Comparison of ENCODE assay signal across 8 cellular contexts in the genomic region with DNA sequence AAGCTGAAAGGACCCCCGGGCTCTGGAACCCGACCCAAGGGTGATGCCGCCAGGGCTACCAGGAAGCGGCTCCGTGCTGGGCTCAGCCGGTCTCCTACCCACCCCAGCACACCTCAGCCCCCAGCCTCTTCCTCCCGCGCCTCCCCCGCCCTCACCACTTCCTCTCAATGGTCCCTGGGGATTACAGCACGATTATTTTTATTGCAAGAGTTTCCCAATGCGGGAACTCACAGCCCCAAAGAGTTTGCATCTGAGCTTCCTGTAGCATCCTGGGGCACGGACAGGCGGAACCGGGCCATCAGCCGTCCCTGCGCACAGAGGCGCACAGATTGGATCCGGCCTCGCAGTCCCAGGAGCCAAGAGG. TPM values are rescaled to one million over a fixed set of nuclear protein-coding genes. Genes with fewer than 3 reads are reported as not detected.
DNase-seq lines count a peak whose midpoint lies in the region; ATAC-seq, FAIRE-seq and TF ChIP-seq lines count a peak whose summit lies in the region.

No MANE protein-coding gene starts in this region.

- no peaks in the 10 kb centered on the region for H4K20me1 ChIP-seq in K562 (replicated peaks; ENCODE audit: control insufficient read depth, insufficient read depth, low read length)

- intact Hi-C loops in K562 (cut with micrococcal nuclease): no loop called here

- H3K4me3 ChIP-seq in GM06990 (replicated peaks; ENCODE audit: low read depth, low read length) (peak overlapping the region; percentile 73), K562 (no peak overlapping the region), HAP-1 (no peak overlapping the region)

- in situ Hi-C loops in K562 (cut with MboI) (loop anchor here (10.0 kb wide), 1 partner anchor 426 kb away; no protein-coding TSS in a partner anchor), HAP-1 (cut with MboI; ENCODE audit: low sequenced_read_pairs) (no loop called here)

- POLR2A ChIA-PET in K562 (lab: Yijun Ruan, JAX): no interaction called here

- 6% methylated on average over 18 of the region's 19 CpGs for WGBS in K562 (ENCODE audit: insufficient coverage, low coverage, missing lambda C conversion rate)

- H2AFZ ChIP-seq in K562 (ENCODE audit: low read depth, low read length): no peak overlapping the region

- no peaks in the 10 kb centered on the region for H3K9me3 Mint-ChIP-seq in natural killer cell treated with Interleukin-12 subunit alpha and Interleukin-12 subunit beta and Interleukin-15 and Interleukin-18, amount 100 ng/mL, for 72 hours

- no peak for TF ChIP-seq RAD21 in K562 (CRISPR knock-in tag; conservative IDR thresholded peaks at IDR 0.05 in 1 of 2, IDR thresholded peaks at IDR 0.05 in 1 of 2)

- DNase-seq in GM06990 (ENCODE audit: extremely low read depth, insufficient read length): peak; percentile 80
- peak; percentile 61 for DNase-seq in LHCN-M2 (ENCODE audit: low read depth)
- DNase-seq in K562 (ENCODE audit: extremely low read depth in 1 of 4, low spot score in 3 of 4): no peak
- DNase-seq in natural killer cell treated with Interleukin-12 subunit alpha and Interleukin-12 subunit beta and Interleukin-15 and Interleukin-18, amount 100 ng/mL, for 72 hours (ENCODE audit: low spot score): peak; percentile 81
- DNase-seq in HAP-1 (ENCODE audit: low spot score in 2 of 2): no peak
- no peak for DNase-seq in NCI-H1436 treated with DMSO at 0.1 percent for 48 hours (lab: John Stamatoyannopoulos, UW)
- DNase-seq in cerebellar cortex (ENCODE audit: low spot score): no peak

- H3K9me3 ChIP-seq in K562 (replicated peaks; ENCODE audit: control insufficient read depth, insufficient read depth, low read depth, low read length) (no peaks in the 10 kb centered on the region), HAP-1 (no peaks in the 10 kb centered on the region)

- ATAC-seq in K562: no peak
- peak; percentile 12 to 67 for ATAC-seq in natural killer cell treated with Interleukin-12 subunit alpha and Interleukin-12 subunit beta and Interleukin-15 and Interleukin-18, amount 100 ng/mL, for 72 hours
- ATAC-seq in GM21723 (IDR thresholded peaks at IDR 0.05; ENCODE audit: unreplicated experiment): no peak

- no peaks in the 10 kb centered on the region for H3K27me3 Mint-ChIP-seq in natural killer cell treated with Interleukin-12 subunit alpha and Interleukin-12 subunit beta and Interleukin-15 and Interleukin-18, amount 100 ng/mL, for 72 hours

- no peak overlapping the region for H3K9ac ChIP-seq in K562 (ENCODE audit: insufficient read depth in 1 of 2, low read depth in 2 of 2, low read length in 2 of 2)

- H3K4me2 ChIP-seq in K562 (ENCODE audit: insufficient read depth, low read length): no peak overlapping the region

- H3K36me3 ChIP-seq in GM06990 (ENCODE audit: control insufficient read depth, insufficient read depth, low read length) (no peaks in the 10 kb centered on the region; the same call in 1 of the 2 replicates), K562 (ENCODE audit: control insufficient read depth, insufficient read depth, low read length) (no peaks in the 10 kb centered on the region), HAP-1 (replicated peaks) (no peaks in the 10 kb centered on the region)

- CTCF ChIA-PET in K562 (lab: Yijun Ruan, JAX; ENCODE audit: low intra/inter-chr PET ratio): no interaction called here

- no peaks in the 10 kb centered on the region for H3K79me2 ChIP-seq in K562 (ENCODE audit: control insufficient read depth, insufficient read depth, low read length)

- H3K4me1 Mint-ChIP-seq in natural killer cell treated with Interleukin-12 subunit alpha and Interleukin-12 subunit beta and Interleukin-15 and Interleukin-18, amount 100 ng/mL, for 72 hours (ENCODE audit: low read depth in 2 of 2): peaks cover 46 to 53% of the 10 kb centered on the region in 2 donors

- H3K27ac Mint-ChIP-seq in natural killer cell treated with Interleukin-12 subunit alpha and Interleukin-12 subunit beta and Interleukin-15 and Interleukin-18, amount 100 ng/mL, for 72 hours: peak overlapping the region; percentile 69 to 90

- H3K9me1 ChIP-seq in K562 (ENCODE audit: control insufficient read depth, insufficient read depth, low read length): peaks cover 3% of the 10 kb centered on the region

- TF ChIP-seq POLR2A in K562 (conservative IDR thresholded peaks at IDR 0.05): no peak

- no TSS peak for BruUV-seq in K562 (replicated peaks; lab: Mats Ljungman, UMichigan)

- no peak for FAIRE-seq in K562 (lab: Jason Lieb, UNC)

- peaks cover 8 to 46% of the 10 kb centered on the region in 2 experiments; a peak in 4 of 5 replicates for H3K4me1 ChIP-seq in K562 (replicated peaks in 1 of 2; ENCODE audit: control insufficient read depth in 2 of 2, insufficient read depth in 2 of 2, low read length in 2 of 2)
- no peaks in the 10 kb centered on the region for H3K4me1 ChIP-seq in HAP-1

- H3K4me3 Mint-ChIP-seq in natural killer cell treated with Interleukin-12 subunit alpha and Interleukin-12 subunit beta and Interleukin-15 and Interleukin-18, amount 100 ng/mL, for 72 hours: peak overlapping the region; percentile 86

- no peak overlapping the region for H3K27ac ChIP-seq in K562 (ENCODE audit: extremely low read depth, low read depth, low read length)

- no peaks in the 10 kb centered on the region for H3K36me3 Mint-ChIP-seq in natural killer cell treated with Interleukin-12 subunit alpha and Interleukin-12 subunit beta and Interleukin-15 and Interleukin-18, amount 100 ng/mL, for 72 hours

- H3K27me3 ChIP-seq in GM06990 (replicated peaks; ENCODE audit: control insufficient read depth, insufficient read depth, low read length) (no peaks in the 10 kb centered on the region), K562 (ENCODE audit: control insufficient read depth in 2 of 2, insufficient read depth in 2 of 2, low read length in 2 of 2) (peaks cover 17 to 45% of the 10 kb centered on the region in 2 experiments), HAP-1 (ENCODE audit: low read depth) (peaks cover 61% of the 10 kb centered on the region)

- TF ChIP-seq CTCF in GM06990 (IDR thresholded peaks at IDR 0.05; ENCODE audit: insufficient read depth, low read length, poor library complexity, severe bottlenecking): no peak
- TF ChIP-seq CTCF in K562 (IDR thresholded peaks at IDR 0.05 in 2 of 3, conservative IDR thresholded peaks at IDR 0.05 in 1 of 3; ENCODE audit: insufficient read depth in 2 of 3, low read depth in 1 of 3, low read length in 3 of 3): no peak

- TF ChIP-seq EP300 in K562 (IDR thresholded peaks at IDR 0.05; ENCODE audit: low read length): no peak

RNA-seq across cellular contexts. Expression of a gene that starts 8.7 kb away (rescaled TPM):
- 21.2 and 24.9 TPM in 2 replicates for total RNA-seq in LHCN-M2 (2014; rRNA removed)
- polyA plus RNA-seq in LHCN-M2 (2012): 57.1 TPM
- total RNA-seq in K562 (2011; cell fraction: chromatin; rRNA removed; ENCODE audit: low replicate concordance): 18.9 and 29.0 TPM in 2 replicates
- 22.8 and 25.7 TPM in 2 replicates for total RNA-seq in K562 (2011; cell fraction: nucleolus; rRNA removed)
- total RNA-seq in K562 (2011; cell fraction: nucleoplasm; rRNA removed): 14.8 and 16.0 TPM in 2 replicates
- 65.2 and 66.8 TPM in 2 replicates for total RNA-seq in K562 (2014; rRNA removed)
- 11.2 and 14.8 TPM in 2 replicates for total RNA-seq in K562 (2014; rRNA removed; fragmentation: Illumina TruSeq; extraction: Trizol)
- 18.5 and 20.3 TPM in 2 replicates for total RNA-seq in K562 (2015; rRNA removed; fragmentation: Illumina TruSeq; extraction: Trizol)
- total RNA-seq in K562 (2021): 71.2 and 75.5 TPM in 2 replicates
- polyA plus RNA-seq in K562 (2011; rRNA removed): 13.5 and 16.5 TPM in 2 replicates
- polyA plus RNA-seq in K562 (2011; cell fraction: cytosol; rRNA removed): 14.3 and 38.6 TPM in 2 replicates
- 10.2 and 19.3 TPM in 2 replicates for polyA plus RNA-seq in K562 (2011; cell fraction: nucleus; rRNA removed)
- polyA plus RNA-seq in K562 (2012): 34.2 and 36.9 TPM in 2 replicates
- polyA plus RNA-seq in K562 (2014; fragmentation: Illumina TruSeq; extraction: Trizol): 8.2 and 18.9 TPM in 2 replicates
- polyA plus RNA-seq in K562 (2014; fragmentation: Nextera tagmentation; extraction: Ambion mirVana): 1 to 10 TPM; 1.2 to 1.8 TPM
- polyA plus RNA-seq in K562 (2014; rRNA removed): 54.4 and 60.2 TPM in 2 replicates
- 16.0 and 22.8 TPM in 2 replicates for polyA minus RNA-seq in K562 (2011; rRNA and poly(A)+ RNA removed)
- 25.3 and 31.3 TPM in 2 replicates for polyA minus RNA-seq in K562 (2011; cell fraction: cytosol; rRNA and poly(A)+ RNA removed)
- 3.8 and 5.3 TPM in 2 replicates for polyA minus RNA-seq in K562 (2011; cell fraction: nucleus; rRNA and poly(A)+ RNA removed)
- total RNA-seq in natural killer cell treated with Interleukin-12 subunit alpha and Interleukin-12 subunit beta and Interleukin-15 and Interleukin-18, amount 100 ng/mL, for 72 hours: 10 to 100 TPM; 43.5 to 83.6 TPM

RNA-seq across cellular contexts. Expression of a gene that starts 10.4 kb away (rescaled TPM):
- total RNA-seq in LHCN-M2 (2014; rRNA removed): 3.7 and 3.8 TPM in 2 replicates
- 25.3 TPM for polyA plus RNA-seq in LHCN-M2 (2012)
- total RNA-seq in K562 (2011; cell fraction: chromatin; rRNA removed; ENCODE audit: low replicate concordance): 0.69 and 1.4 TPM in 2 replicates
- total RNA-seq in K562 (2011; cell fraction: nucleolus; rRNA removed): 1.0 and 1.3 TPM in 2 replicates
- 0.23 and 0.29 TPM in 2 replicates for total RNA-seq in K562 (2011; cell fraction: nucleoplasm; rRNA removed)
- total RNA-seq in K562 (2014; rRNA removed): 0.78 and 1.0 TPM in 2 replicates
- 0.07 and 0.22 TPM in 2 replicates for total RNA-seq in K562 (2014; rRNA removed; fragmentation: Illumina TruSeq; extraction: Trizol)
- total RNA-seq in K562 (2015; rRNA removed; fragmentation: Illumina TruSeq; extraction: Trizol): 0.49 and 0.51 TPM in 2 replicates
- total RNA-seq in K562 (2021): 1.2 and 1.3 TPM in 2 replicates
- polyA plus RNA-seq in K562 (2011; rRNA removed): 0.20 and 1.6 TPM in 2 replicates
- polyA plus RNA-seq in K562 (2011; cell fraction: cytosol; rRNA removed): 0.33 and 1.3 TPM in 2 replicates
- 2.0 and 3.1 TPM in 2 replicates for polyA plus RNA-seq in K562 (2011; cell fraction: nucleus; rRNA removed)
- polyA plus RNA-seq in K562 (2012): 0.77 and 5.1 TPM in 2 replicates
- polyA plus RNA-seq in K562 (2014; fragmentation: Illumina TruSeq; extraction: Trizol): 0.24 and 0.25 TPM in 2 replicates
- polyA plus RNA-seq in K562 (2014; fragmentation: Nextera tagmentation; extraction: Ambion mirVana): not detected
- 0.57 and 0.60 TPM in 2 replicates for polyA plus RNA-seq in K562 (2014; rRNA removed)
- 0.04 and 0.57 TPM in 2 replicates for polyA minus RNA-seq in K562 (2011; rRNA and poly(A)+ RNA removed)
- polyA minus RNA-seq in K562 (2011; cell fraction: cytosol; rRNA and poly(A)+ RNA removed): 1.0 and 4.8 TPM in 2 replicates
- polyA minus RNA-seq in K562 (2011; cell fraction: nucleus; rRNA and poly(A)+ RNA removed): 0.27 and 1.8 TPM in 2 replicates
- total RNA-seq in natural killer cell treated with Interleukin-12 subunit alpha and Interleukin-12 subunit beta and Interleukin-15 and Interleukin-18, amount 100 ng/mL, for 72 hours: 1,000 to 10,000 TPM in 1 of 2 donors, 100 to 1,000 TPM in 1; 448 to 1,246 TPM

RNA-seq across cellular contexts. Expression of a gene that starts 57.6 kb away (rescaled TPM):
- total RNA-seq in LHCN-M2 (2014; rRNA removed) (496 and 531 TPM in 2 replicates), K562 (2014; rRNA removed) (85.4 and 97.6 TPM in 2 replicates), K562 (2014; rRNA removed; fragmentation: Illumina TruSeq; extraction: Trizol) (65.7 and 66.2 TPM in 2 replicates), K562 (2015; rRNA removed; fragmentation: Illumina TruSeq; extraction: Trizol) (92.9 and 98.7 TPM in 2 replicates), K562 (2021) (99.3 and 99.5 TPM in 2 replicates)
- 689 TPM for polyA plus RNA-seq in LHCN-M2 (2012)
- 109 and 139 TPM in 2 replicates for total RNA-seq in K562 (2011; cell fraction: chromatin; rRNA removed; ENCODE audit: low replicate concordance)
- total RNA-seq in K562 (2011; cell fraction: nucleolus; rRNA removed): 131 and 151 TPM in 2 replicates
- total RNA-seq in K562 (2011; cell fraction: nucleoplasm; rRNA removed): 146 and 174 TPM in 2 replicates
- polyA plus RNA-seq in K562 (2011; rRNA removed) (92.4 and 138 TPM in 2 replicates), K562 (2014; fragmentation: Illumina TruSeq; extraction: Trizol) (77.0 and 77.8 TPM in 2 replicates), K562 (2014; fragmentation: Nextera tagmentation; extraction: Ambion mirVana) (1 to 10 TPM; 5.0 to 9.2 TPM), K562 (2014; rRNA removed) (82.4 and 86.9 TPM in 2 replicates)
- 79.9 and 115 TPM in 2 replicates for polyA plus RNA-seq in K562 (2011; cell fraction: cytosol; rRNA removed)
- 69.1 and 123 TPM in 2 replicates for polyA plus RNA-seq in K562 (2011; cell fraction: nucleus; rRNA removed)
- 77.4 and 167 TPM in 2 replicates for polyA plus RNA-seq in K562 (2012)
- 54.1 and 70.2 TPM in 2 replicates for polyA minus RNA-seq in K562 (2011; rRNA and poly(A)+ RNA removed)
- polyA minus RNA-seq in K562 (2011; cell fraction: cytosol; rRNA and poly(A)+ RNA removed): 69.1 and 114 TPM in 2 replicates
- 17.4 and 40.2 TPM in 2 replicates for polyA minus RNA-seq in K562 (2011; cell fraction: nucleus; rRNA and poly(A)+ RNA removed)
- 10 to 100 TPM; 69.4 to 81.7 TPM for total RNA-seq in natural killer cell treated with Interleukin-12 subunit alpha and Interleukin-12 subunit beta and Interleukin-15 and Interleukin-18, amount 100 ng/mL, for 72 hours

Comparison
In these comparisons a context has a peak if more than half of its experiments do, and no peak if none do; other contexts are left out.
1. DNase-seq: peak in GM06990 (single experiment), LHCN-M2 (single experiment) and natural killer cell treated with Interleukin-12 subunit alpha and Interleukin-12 subunit beta and Interleukin-15 and Interleukin-18, amount 100 ng/mL, for 72 hours (single experiment); none in K562 (0 of 4), HAP-1 (0 of 2), NCI-H1436 treated with DMSO at 0.1 percent for 48 hours (single experiment) and cerebellar cortex (single experiment).
2. ATAC-seq: peak in natural killer cell treated with Interleukin-12 subunit alpha and Interleukin-12 subunit beta and Interleukin-15 and Interleukin-18, amount 100 ng/mL, for 72 hours (2 of 2); none in K562 (single experiment) and GM21723 (single experiment).
3. RNA of a gene that starts 10.4 kb away (total RNA-seq): 448 to 1,246 TPM in natural killer cell treated with Interleukin-12 subunit alpha and Interleukin-12 subunit beta and Interleukin-15 and Interleukin-18, amount 100 ng/mL, for 72 hours; 3.7 to 3.8 TPM in LHCN-M2 and 0.07 to 1.4 TPM in K562; every median in the first group is over 10 times any median in the second.